12 cellular contexts compared by ENCODE assay signal in the genomic region with DNA sequence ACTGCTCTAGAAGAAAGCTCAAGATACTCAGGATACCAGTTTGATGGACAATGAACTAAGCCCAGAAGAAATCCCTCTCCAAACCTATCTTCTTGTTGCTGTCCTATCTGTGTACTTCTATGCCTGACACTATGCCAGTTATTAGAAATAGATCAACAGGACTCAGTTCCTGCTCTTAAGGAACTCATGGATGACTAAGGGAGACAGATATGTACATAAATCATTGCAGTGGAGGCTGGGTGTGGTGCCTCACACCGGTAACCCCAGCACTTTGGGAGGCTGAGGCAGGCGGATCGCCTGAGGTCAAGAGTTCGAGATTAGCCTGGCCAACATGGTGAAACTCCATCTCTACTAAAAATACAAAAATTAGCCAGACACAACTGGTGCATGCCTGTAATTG.
"Had no signal": no experiment of that assay in that cellular context is flagged by ENCODE, and none has a peak within 500 bp of the region (broad histone marks: within the 10 kb centered on the region; RNA-seq: fewer than 3 reads in every experiment).

No MANE protein-coding gene starts in this region.

- H3K4me3 ChIP-seq: esophagus squamous epithelium, gastroesophageal sphincter, thoracic aorta had no signal

- H3K27ac ChIP-seq: esophagus squamous epithelium, gastroesophageal sphincter, thoracic aorta had no signal

- DNase-seq: activated CD4-positive, alpha-beta T cell treated with anti-CD3 and anti-CD28 coated beads, Interleukin-2, amount 50 U/mL, for 4 hours; activated effector memory CD4-positive, alpha-beta T cell treated with anti-CD3 and anti-CD28 coated beads, Interleukin-2, amount 50 U/mL, for 16 hours; activated T-cell treated with anti-CD3 and anti-CD28 coated beads, Interleukin-2, amount 50 U/mL, for 4 hours; anterior cingulate cortex; esophagus squamous epithelium; hypothalamus; stimulated activated CD4-positive, alpha-beta T cell treated with anti-CD3 and anti-CD28 coated beads, Interleukin-15, amount 100 ng/mL, for 24 hours; stimulated activated CD4-positive, alpha-beta T cell treated with anti-CD3 and anti-CD28 coated beads, Interleukin-4, amount 100 ng/mL, for 24 hours; stimulated activated naive CD8-positive, alpha-beta T cell treated with anti-CD3 and anti-CD28 coated beads, Interleukin-15, amount 100 ng/mL, for 72 hours had no signal

- H3K27me3 ChIP-seq: esophagus squamous epithelium, gastroesophageal sphincter had no signal

- ATAC-seq: activated CD4-positive, CD25-positive, alpha-beta regulatory T cell treated with anti-CD3 and anti-CD28 coated beads, Interleukin-2, amount 50 U/mL, for 24 hours; activated T-cell treated with anti-CD3 and anti-CD28 coated beads, Interleukin-2, amount 50 U/mL, for 4 hours; gastroesophageal sphincter; stimulated activated naive CD8-positive, alpha-beta T cell treated with anti-CD3 and anti-CD28 coated beads, Interleukin-15, amount 100 ng/mL, for 72 hours had no signal

- H3K36me3 ChIP-seq: esophagus squamous epithelium, gastroesophageal sphincter, thoracic aorta had no signal

- H3K4me1 ChIP-seq: esophagus squamous epithelium, gastroesophageal sphincter had no signal

- H3K9me3 ChIP-seq: esophagus squamous epithelium had no signal
